Comparison of ENCODE assay signal across 27 cellular contexts in genomic region chr20:4117867-4118266, GRCh38.
"Had no signal": no experiment of that assay in that cellular context is flagged by ENCODE, and none has a peak within 500 bp of the region (broad histone marks: within the 10 kb centered on the region; RNA-seq: fewer than 3 reads in every experiment).

No MANE protein-coding gene starts in this region.

- H3K4me3 Mint-ChIP-seq: effector memory CD8-positive, alpha-beta T cell; immature natural killer cell; naive thymus-derived CD8-positive, alpha-beta T cell; nephron progenitor cell; stimulated activated effector memory CD8-positive, alpha-beta T cell treated with anti-CD3 and anti-CD28 coated beads, Interleukin-12 subunit alpha, Interleukin-12 subunit beta, amount 100 ng/mL, for 72 hours had no signal

- H3K36me3 ChIP-seq: colonic mucosa, esophagus squamous epithelium, heart right ventricle, lower lobe of right lung, pancreas, sigmoid colon, stomach, thyroid gland had no signal

- H3K4me3 ChIP-seq: colonic mucosa, esophagus squamous epithelium, heart right ventricle, lower lobe of right lung, pancreas, sigmoid colon, stomach, thyroid gland had no signal

- H3K9me3 Mint-ChIP-seq: effector memory CD8-positive, alpha-beta T cell; immature natural killer cell; naive thymus-derived CD8-positive, alpha-beta T cell; nephron progenitor cell; stimulated activated effector memory CD8-positive, alpha-beta T cell treated with anti-CD3 and anti-CD28 coated beads, Interleukin-12 subunit alpha, Interleukin-12 subunit beta, amount 100 ng/mL, for 72 hours had no signal

- ATAC-seq: effector memory CD8-positive, alpha-beta T cell; left colon; left ventricle myocardium superior; lower lobe of right lung; naive thymus-derived CD8-positive, alpha-beta T cell; pancreas; stimulated activated effector memory CD8-positive, alpha-beta T cell treated with anti-CD3 and anti-CD28 coated beads, Interleukin-12 subunit alpha, Interleukin-12 subunit beta, amount 100 ng/mL, for 72 hours had no signal

- H3K9me3 ChIP-seq: colonic mucosa, esophagus squamous epithelium, lower lobe of right lung, pancreas, sigmoid colon, stomach, thyroid gland had no signal

- H3K4me1 Mint-ChIP-seq: immature natural killer cell had no signal

- FAIRE-seq: endometrium, pancreas had no signal

- H3K36me3 Mint-ChIP-seq: immature natural killer cell; naive thymus-derived CD8-positive, alpha-beta T cell; stimulated activated effector memory CD8-positive, alpha-beta T cell treated with anti-CD3 and anti-CD28 coated beads, Interleukin-12 subunit alpha, Interleukin-12 subunit beta, amount 100 ng/mL, for 72 hours had no signal

- H3K27me3 ChIP-seq: colonic mucosa, heart right ventricle, pancreas, sigmoid colon, thyroid gland had no signal

- DNase-seq: colonic mucosa; effector memory CD8-positive, alpha-beta T cell; erythroblast; esophagus squamous epithelium; foreskin melanocyte; glutamatergic neuron; heart right ventricle; hypothalamus; immature natural killer cell; islet precursor cell; kidney glomerular epithelial cell; left colon; left ventricle myocardium superior; lower lobe of right lung; naive thymus-derived CD8-positive, alpha-beta T cell; nephron progenitor cell; pancreas; sigmoid colon; stimulated activated CD4-positive, alpha-beta T cell treated with anti-CD3 and anti-CD28 coated beads, Interleukin-2, amount 100 ng/mL, for 24 hours; stimulated activated CD4-positive, alpha-beta T cell treated with anti-CD3 and anti-CD28 coated beads, Interleukin-4, amount 100 ng/mL, for 24 hours; stimulated activated naive CD4-positive, alpha-beta T cell treated with Interleukin-2 at 50 U/mL for 16 hours; stomach; thyroid gland; trophoblast cell had no signal

- H3K4me1 ChIP-seq: esophagus squamous epithelium, pancreas, sigmoid colon had no signal

- H3K27ac ChIP-seq: colonic mucosa, esophagus squamous epithelium, lower lobe of right lung, pancreas, sigmoid colon, stomach, thyroid gland had no signal

- H3K27ac Mint-ChIP-seq: effector memory CD8-positive, alpha-beta T cell; immature natural killer cell; nephron progenitor cell; progenitor cell of endocrine pancreas; stimulated activated effector memory CD8-positive, alpha-beta T cell treated with anti-CD3 and anti-CD28 coated beads, Interleukin-12 subunit alpha, Interleukin-12 subunit beta, amount 100 ng/mL, for 72 hours had no signal
